In the genomic region with DNA sequence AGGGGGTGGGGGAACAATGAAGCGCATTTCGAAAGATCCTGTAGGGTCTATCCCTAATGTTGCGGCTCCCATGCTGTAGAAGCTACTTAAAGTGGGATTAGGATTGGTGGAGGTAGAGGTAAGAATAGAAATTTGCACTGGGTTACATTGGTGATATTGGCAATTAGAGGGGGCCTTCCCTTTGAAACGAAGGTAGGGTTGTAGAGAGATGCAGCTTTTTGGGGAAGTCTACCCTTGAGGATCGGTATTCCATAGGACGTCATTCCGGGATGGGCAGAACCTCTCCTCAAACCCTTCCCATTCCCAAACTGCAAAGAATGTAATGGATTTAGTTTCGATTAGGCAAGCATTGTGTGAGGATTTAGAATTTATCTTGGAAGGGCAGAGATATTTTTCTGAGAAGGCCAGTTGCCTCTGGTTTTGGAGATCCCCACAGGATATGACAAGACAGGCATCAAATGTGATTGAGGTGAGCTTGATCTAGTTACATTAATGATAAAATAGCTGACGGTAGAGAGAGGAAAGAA, we compare ENCODE assay signal across 10 cellular contexts. TPM values are rescaled to one million over a fixed set of nuclear protein-coding genes. Genes with fewer than 3 reads are reported as not detected.
DNase-seq lines count a peak whose midpoint lies in the region; ATAC-seq and TF ChIP-seq lines count a peak whose summit lies in the region.
"Had no signal": no experiment of that assay in that cellular context is flagged by ENCODE, and none has a peak within 500 bp of the region (broad histone marks: within the 10 kb centered on the region; RNA-seq: fewer than 3 reads in every experiment).

No MANE protein-coding gene starts in this region.

- peak overlapping the region; percentile 99 for H3K4me3 Mint-ChIP-seq in natural killer cell treated with Interleukin-12 subunit alpha and Interleukin-12 subunit beta and Interleukin-15 and Interleukin-18, amount 100 ng/mL, for 72 hours

- H3K9me3 ChIP-seq in DOHH2 (ENCODE audit: control insufficient read depth, insufficient read depth, low read length) (peaks cover 3% of the 10 kb centered on the region; the same call in 1 of the 2 replicates), Loucy (ENCODE audit: insufficient read depth, low read depth, low read length) (peaks cover 14% of the 10 kb centered on the region; the same call in 1 of the 2 replicates), breast epithelium (peaks cover 50 to 85% of the 10 kb centered on the region in 2 donors)

- H3K36me3 Mint-ChIP-seq in natural killer cell treated with Interleukin-12 subunit alpha and Interleukin-12 subunit beta and Interleukin-15 and Interleukin-18, amount 100 ng/mL, for 72 hours = peaks cover 100% of the 10 kb centered on the region

- TF ChIP-seq POLR2A in breast epithelium (IDR thresholded peaks at IDR 0.05) = no peak

- H3K36me3 ChIP-seq in DOHH2 (ENCODE audit: control insufficient read depth, low read length) = peaks cover 98% of the 10 kb centered on the region
- H3K36me3 ChIP-seq in Loucy (ENCODE audit: insufficient read depth, low read length) = peaks cover 94% of the 10 kb centered on the region
- H3K36me3 ChIP-seq in breast epithelium = peaks cover 25% of the 10 kb centered on the region

- H3K9ac ChIP-seq in Loucy (ENCODE audit: low read depth, low read length, poor library complexity, severe bottlenecking) = no peak overlapping the region

- H3K27me3 ChIP-seq in DOHH2 (ENCODE audit: control insufficient read depth, low read length) (no peaks in the 10 kb centered on the region), Loucy (ENCODE audit: insufficient read depth, low read length, poor library complexity, severe bottlenecking) (peaks cover 6% of the 10 kb centered on the region), breast epithelium (no peaks in the 10 kb centered on the region)

- H3K4me1 Mint-ChIP-seq in natural killer cell treated with Interleukin-12 subunit alpha and Interleukin-12 subunit beta and Interleukin-15 and Interleukin-18, amount 100 ng/mL, for 72 hours (ENCODE audit: low read depth in 2 of 2) = peaks cover 91 to 97% of the 10 kb centered on the region in 2 donors

- H3K79me2 ChIP-seq in DOHH2 (ENCODE audit: control insufficient read depth, low read length) (peaks cover 96% of the 10 kb centered on the region), Loucy (ENCODE audit: insufficient read depth, low read length) (peaks cover 98% of the 10 kb centered on the region)

- H3K4me3 ChIP-seq in DOHH2 (ENCODE audit: low read length) (peak overlapping the region; percentile 94), Loucy (ENCODE audit: low read length, poor library complexity, severe bottlenecking) (peak overlapping the region; percentile 98), breast epithelium (peak overlapping the region in 1 of 3 donors; percentile 97)

- peak overlapping the region; percentile 96 for H3K4me2 ChIP-seq in DOHH2 (ENCODE audit: low read length)
- peak overlapping the region; percentile 83 for H3K4me2 ChIP-seq in Loucy (ENCODE audit: low read depth, low read length, poor library complexity, severe bottlenecking)

- no peaks in the 10 kb centered on the region for H3K27me3 Mint-ChIP-seq in natural killer cell treated with Interleukin-12 subunit alpha and Interleukin-12 subunit beta and Interleukin-15 and Interleukin-18, amount 100 ng/mL, for 72 hours

- peak overlapping the region; percentile 99 to 100 for H3K27ac Mint-ChIP-seq in natural killer cell treated with Interleukin-12 subunit alpha and Interleukin-12 subunit beta and Interleukin-15 and Interleukin-18, amount 100 ng/mL, for 72 hours

- no peak for TF ChIP-seq CTCF in DOHH2 (IDR thresholded peaks at IDR 0.05; ENCODE audit: low read depth, low read length, poor library complexity, severe bottlenecking)
- TF ChIP-seq CTCF in Loucy (conservative IDR thresholded peaks at IDR 0.05; ENCODE audit: low read length) = no peak
- TF ChIP-seq CTCF in breast epithelium (IDR thresholded peaks at IDR 0.05) = no peak

- DNase-seq in breast epithelium (ENCODE audit: low spot score in 2 of 2) (no peak), inferior parietal cortex (ENCODE audit: extremely low spot score) (no peak), NCI-H446 treated with DMSO at 0.1 percent for 48 hours (lab: John Stamatoyannopoulos, UW) (no peak), NCI-H524 (lab: John Stamatoyannopoulos, UW) (no peak), GF-D8 (lab: John Stamatoyannopoulos, UW) (no peak)
- DNase-seq in natural killer cell treated with Interleukin-12 subunit alpha and Interleukin-12 subunit beta and Interleukin-15 and Interleukin-18, amount 100 ng/mL, for 72 hours (ENCODE audit: low spot score) = no peak
- DNase-seq: NCI-H2227 treated with DMSO at 0.1 percent for 48 hours, WERI-Rb-1 had no signal

- peaks cover 32% of the 10 kb centered on the region for H3K9me3 Mint-ChIP-seq in natural killer cell treated with Interleukin-12 subunit alpha and Interleukin-12 subunit beta and Interleukin-15 and Interleukin-18, amount 100 ng/mL, for 72 hours

- H3K4me1 ChIP-seq in DOHH2 (ENCODE audit: control insufficient read depth, low read length) = peaks cover 80% of the 10 kb centered on the region
- peaks cover 47% of the 10 kb centered on the region for H3K4me1 ChIP-seq in Loucy (ENCODE audit: insufficient read depth, low read length, poor library complexity, severe bottlenecking)
- peaks cover 0 to 4% of the 10 kb centered on the region in 2 donors for H3K4me1 ChIP-seq in breast epithelium

- intact Hi-C loops in breast epithelium (cut with DNase I; ENCODE audit: low total_unique reads) = no loop called here

- H3K9me2 ChIP-seq in DOHH2 (replicated peaks; ENCODE audit: control insufficient read depth, low read length) = no peaks in the 10 kb centered on the region
- H3K9me2 ChIP-seq in Loucy (replicated peaks; ENCODE audit: low read depth, low read length) = no peaks in the 10 kb centered on the region

- ATAC-seq in natural killer cell treated with Interleukin-12 subunit alpha and Interleukin-12 subunit beta and Interleukin-15 and Interleukin-18, amount 100 ng/mL, for 72 hours = no peak

- H2AFZ ChIP-seq in Loucy (ENCODE audit: low read length) = no peak overlapping the region

- H4K20me1 ChIP-seq in DOHH2 (ENCODE audit: control insufficient read depth, insufficient read depth, low read depth, low read length) = peaks cover 87% of the 10 kb centered on the region
- H4K20me1 ChIP-seq in Loucy (ENCODE audit: insufficient read depth, low read length, poor library complexity, severe bottlenecking) = peaks cover 96% of the 10 kb centered on the region

- H3F3A ChIP-seq in DOHH2 (ENCODE audit: control insufficient read depth, insufficient read depth) (peaks cover 97% of the 10 kb centered on the region), Loucy (ENCODE audit: low read depth) (peaks cover 4% of the 10 kb centered on the region; the same call in 1 of the 2 replicates)

- H3K27ac ChIP-seq in DOHH2 (ENCODE audit: low read depth, low read length) (0 out of 2 replicates have a peak overlapping the region, but pooled peaks have one; percentile 3), breast epithelium (peak overlapping the region; percentile 5 to 42)
- H3K27ac ChIP-seq: WERI-Rb-1 had no signal

RNA-seq across cellular contexts. Expression of a gene that starts 5.4 kb away (rescaled TPM):
- 10 to 100 TPM; 36.3 to 42.1 (median 36.7) TPM for total RNA-seq in breast epithelium
- 10 to 100 TPM; 52.9 to 62.9 TPM for total RNA-seq in natural killer cell treated with Interleukin-12 subunit alpha and Interleukin-12 subunit beta and Interleukin-15 and Interleukin-18, amount 100 ng/mL, for 72 hours
